In genomic region chr10:71342850-71343773, GRCh38 we compare ENCODE assay signal across 1 cellular context.
TF ChIP-seq lines count a peak whose summit lies in the region.

No MANE protein-coding gene starts in this region.

TF ChIP-seq in H1, 55 proteins besides CTCF, POLR2A, EP300 and RAD21:
- TF ChIP-seq ATF2 (IDR thresholded peaks at IDR 0.05; ENCODE audit: low read length) (no peak), TAF1 (IDR thresholded peaks at IDR 0.05; ENCODE audit: low read depth, low read length) (no peak), TBP (IDR thresholded peaks at IDR 0.05; ENCODE audit: low read depth, low read length) (no peak), RNF2 (IDR thresholded peaks at IDR 0.05; ENCODE audit: borderline replicate concordance, low read depth, low read length, missing control alignments, poor library complexity, severe bottlenecking) (no peak), RFX5 (IDR thresholded peaks at IDR 0.05; ENCODE audit: borderline replicate concordance, low read depth, low read length) (no peak), KDM1A (IDR thresholded peaks at IDR 0.05; ENCODE audit: borderline replicate concordance, low read length) (0 out of 2 replicates have a peak, but pooled peaks have one; percentile 45)
